Comparison of ENCODE assay signal across 21 cellular contexts in genomic region chr10:94131885-94132284, GRCh38.
A peak's percentile ranks its signal among the peaks of the same experiment; 100 is the strongest.
DNase-seq lines count a peak whose midpoint lies in the region; TF ChIP-seq lines count a peak whose summit lies in the region.
"Had no signal": no experiment of that assay in that cellular context is flagged by ENCODE, and none has a peak within 500 bp of the region (broad histone marks: within the 10 kb centered on the region; RNA-seq: fewer than 3 reads in every experiment).

No MANE protein-coding gene starts in this region.

- H3K79me2 ChIP-seq in SK-N-SH (ENCODE audit: insufficient read depth), result no peaks in the 10 kb centered on the region

- 66% methylated on average over 3 of the region's 3 CpGs for whole genome bisulfite sequencing in SK-N-SH (ENCODE audit: low lambda C conversion rate)
- WGBS in esophagus muscularis mucosa, result 42% methylated on average over 3 of the region's 3 CpGs

- H2AFZ ChIP-seq in SK-N-SH (ENCODE audit: low read depth), result no peak overlapping the region

- intact Hi-C loops in esophagus muscularis mucosa (cut with DNase I), result no loop called here

- H3K27me3 ChIP-seq in SK-N-SH (ENCODE audit: insufficient read depth) (no peaks in the 10 kb centered on the region), esophagus muscularis mucosa (no peaks in the 10 kb centered on the region), muscle layer of duodenum (ENCODE audit: low read depth, low read length) (no peaks in the 10 kb centered on the region)

- no peaks in the 10 kb centered on the region for H3K36me3 ChIP-seq in SK-N-SH (replicated peaks in 1 of 2; ENCODE audit: control insufficient read depth in 1 of 2, insufficient read depth in 2 of 2, low read length in 1 of 2)
- H3K36me3 ChIP-seq in esophagus muscularis mucosa, result no peaks in the 10 kb centered on the region
- H3K36me3 ChIP-seq in muscle layer of duodenum (ENCODE audit: control insufficient read depth in 1 of 2, insufficient read depth in 2 of 2, low read length in 2 of 2), result no peaks in the 10 kb centered on the region

- no peaks in the 10 kb centered on the region for H3F3A ChIP-seq in SK-N-SH (replicated peaks; ENCODE audit: insufficient read depth)

- H4K20me1 ChIP-seq in SK-N-SH (ENCODE audit: insufficient read depth), result no peaks in the 10 kb centered on the region

- H3K9me2 ChIP-seq in SK-N-SH, result no peaks in the 10 kb centered on the region

- no peak for TF ChIP-seq RAD21 in SK-N-SH (IDR thresholded peaks at IDR 0.05; ENCODE audit: low read length)

- no peak for TF ChIP-seq EP300 in SK-N-SH (IDR thresholded peaks at IDR 0.05; ENCODE audit: borderline replicate concordance in 1 of 2, low read depth in 1 of 2, low read length in 1 of 2)
- TF ChIP-seq EP300 in esophagus muscularis mucosa (IDR thresholded peaks at IDR 0.05), result no peak

- no peak overlapping the region for H3K9ac ChIP-seq in SK-N-SH

- DNase-seq in AG20443 (ENCODE audit: low spot score) (peak; percentile 25), SK-N-SH (no peak), esophagus muscularis mucosa (ENCODE audit: extremely low spot score) (no peak), NCI-H524 treated with DMSO at 0.1 percent for 48 hours (lab: John Stamatoyannopoulos, UW) (no peak), pons (ENCODE audit: low spot score) (no peak), ACHN (no peak), DMS79 treated with DMSO at 0.1 percent for 48 hours (lab: John Stamatoyannopoulos, UW) (no peak)
- DNase-seq: activated CD8-positive, alpha-beta memory T cell treated with anti-CD3 and anti-CD28 coated beads, Interleukin-2, amount 10 ng/mL, durations not matched to agents 7 days and 5 days; CD4-positive, CD25-positive, alpha-beta regulatory T cell; cerebellar nuclear complex; DMS 273 treated with DMSO at 0.1 percent for 48 hours; effector memory CD4-positive, alpha-beta T cell; hypothalamus; NCI-H1417 treated with DMSO at 0.1 percent for 48 hours; NCI-H2171 treated with DMSO at 0.1 percent for 48 hours; NCI-H748 treated with DMSO at 0.1 percent for 48 hours; retina; stimulated activated CD4-positive, alpha-beta T cell treated with anti-CD3 and anti-CD28 coated beads, Interleukin-15, amount 100 ng/mL, for 24 hours; T1000 had no signal

- no peak for TF ChIP-seq CTCF in SK-N-SH (IDR thresholded peaks at IDR 0.05)
- TF ChIP-seq CTCF in esophagus muscularis mucosa (IDR thresholded peaks at IDR 0.05), result no peak

- no peak for TF ChIP-seq POLR2A in esophagus muscularis mucosa (IDR thresholded peaks at IDR 0.05; ENCODE audit: low read depth)

- POLR2A ChIA-PET in SK-N-SH (lab: Yijun Ruan, JAX), result no interaction called here

- no peak overlapping the region for H3K4me3 ChIP-seq in SK-N-SH (ENCODE audit: low read depth in 2 of 2, low read length in 1 of 2)
- no peak overlapping the region for H3K4me3 ChIP-seq in esophagus muscularis mucosa
- H3K4me3 ChIP-seq in muscle layer of duodenum (ENCODE audit: low read depth in 1 of 2, low read length in 2 of 2), result peak overlapping the region in 1 of 2 donors; percentile 29
- H3K4me3 ChIP-seq: SK-N-MC had no signal

- H3K27ac ChIP-seq in SK-N-SH (ENCODE audit: low read depth in 2 of 2, low read length in 1 of 2) (peak overlapping the region; percentile 15 to 67; a peak in 2 of 4 replicates), esophagus muscularis mucosa (replicated peaks in 1 of 4) (peak overlapping the region; percentile 26 to 73 (median 50)), muscle layer of duodenum (ENCODE audit: low read length) (peak overlapping the region; percentile 65)
- H3K27ac ChIP-seq: SK-N-MC had no signal

- H3K9me3 ChIP-seq in SK-N-SH (no peaks in the 10 kb centered on the region), esophagus muscularis mucosa (no peaks in the 10 kb centered on the region), muscle layer of duodenum (ENCODE audit: control insufficient read depth in 1 of 2, low read length in 2 of 2) (no peaks in the 10 kb centered on the region)

- CTCF ChIA-PET in SK-N-SH (lab: Yijun Ruan, JAX), result no interaction called here

- no peak overlapping the region for H3K4me2 ChIP-seq in SK-N-SH

- in situ Hi-C loops in ACHN (cut with HindIII; ENCODE audit: low pct_ligation_motif_present, low pct_unique_long_range_greater_than_20kb, low sequenced_read_pairs), result no loop called here

- H3K4me1 ChIP-seq in SK-N-SH (ENCODE audit: control insufficient read depth in 1 of 2, insufficient read depth in 2 of 2, low read depth in 1 of 2, low read length in 1 of 2), result peaks cover 12 to 13% of the 10 kb centered on the region in 2 experiments; a peak in 3 of 4 replicates
- H3K4me1 ChIP-seq in esophagus muscularis mucosa, result peaks cover 42 to 57% (median 56%) of the 10 kb centered on the region in 4 donors
- peaks cover 0 to 32% of the 10 kb centered on the region in 2 donors for H3K4me1 ChIP-seq in muscle layer of duodenum (ENCODE audit: control insufficient read depth in 1 of 2, insufficient read depth in 2 of 2, low read length in 2 of 2)

TF ChIP-seq in SK-N-SH, 30 proteins besides CTCF, POLR2A, EP300 and RAD21:
- TF ChIP-seq MEF2A (IDR thresholded peaks at IDR 0.05; ENCODE audit: borderline replicate concordance, low read depth) (no peak), TEAD4 (IDR thresholded peaks at IDR 0.05; ENCODE audit: borderline replicate concordance, insufficient read depth) (no peak), TCF12 (IDR thresholded peaks at IDR 0.05) (peak; percentile 32; the same call in 1 of the 2 replicates), TAF1 (IDR thresholded peaks at IDR 0.05; ENCODE audit: borderline replicate concordance, low read depth, low read length) (no peak), SIN3A (IDR thresholded peaks at IDR 0.05; ENCODE audit: borderline replicate concordance, low read depth, low read length) (no peak), SMC3 (IDR thresholded peaks at IDR 0.05; ENCODE audit: low read depth, low read length) (no peak), IRF3 (IDR thresholded peaks at IDR 0.05; ENCODE audit: low read depth, low read length) (no peak), POLR2AphosphoS5 (IDR thresholded peaks at IDR 0.05; ENCODE audit: low read depth, low read length) (no peak), NFIC (IDR thresholded peaks at IDR 0.05; ENCODE audit: borderline replicate concordance) (peak; percentile 44; the same call in 1 of the 2 replicates), RXRA (IDR thresholded peaks at IDR 0.05; ENCODE audit: borderline replicate concordance, low read depth) (no peak), RCOR1 (IDR thresholded peaks at IDR 0.05; ENCODE audit: low read length) (no peak), EZH2phosphoT487 (IDR thresholded peaks at IDR 0.05; ENCODE audit: borderline replicate concordance, low read depth) (no peak), FOSL2 (IDR thresholded peaks at IDR 0.05; ENCODE audit: borderline replicate concordance, low read depth) (no peak), GATA2 (CRISPR knock-in tag; IDR thresholded peaks at IDR 0.05) (no peak), USF2 (IDR thresholded peaks at IDR 0.05; ENCODE audit: borderline replicate concordance, low read depth, low read length) (no peak), PBX3 (IDR thresholded peaks at IDR 0.05) (peak; percentile 24; the same call in 1 of the 2 replicates), ELF1 (IDR thresholded peaks at IDR 0.05) (no peak), CHD2 (IDR thresholded peaks at IDR 0.05; ENCODE audit: low read length, partially characterized antibody) (no peak)
